2 cellular contexts compared by ENCODE assay signal in genomic region chr2:46656640-46657039, GRCh38.
TF ChIP-seq lines count a peak whose summit lies in the region.

No MANE protein-coding gene starts in this region.

TF ChIP-seq in HepG2, 621 proteins besides CTCF, POLR2A, EP300 and RAD21:
- TF ChIP-seq NFE2L2 (IDR thresholded peaks at IDR 0.05; ENCODE audit: low read length), result no peak
- no peak for TF ChIP-seq MZF1 (CRISPR knock-in tag; IDR thresholded peaks at IDR 0.05; ENCODE audit: borderline replicate concordance)
- TF ChIP-seq ZNF329 (CRISPR knock-in tag; IDR thresholded peaks at IDR 0.05; ENCODE audit: low read depth), result no peak
- 0 out of 2 replicates have a peak, but pooled peaks have one; percentile 61 for TF ChIP-seq TRAFD1 (CRISPR knock-in tag; IDR thresholded peaks at IDR 0.05; ENCODE audit: borderline replicate concordance)
TF ChIP-seq in HepG2: peak in this region for 1.

TF ChIP-seq in HEK293T, 16 proteins besides CTCF, POLR2A, EP300 and RAD21:
- no peak for TF ChIP-seq NFRKB (IDR thresholded peaks at IDR 0.05)
- no peak for TF ChIP-seq FOXA1 (IDR thresholded peaks at IDR 0.05)
- no peak for TF ChIP-seq HDGF (IDR thresholded peaks at IDR 0.05; ENCODE audit: borderline replicate concordance)
- TF ChIP-seq ELF4 (IDR thresholded peaks at IDR 0.05), result no peak
